Comparison of ENCODE assay signal across 14 cellular contexts in the genomic region with DNA sequence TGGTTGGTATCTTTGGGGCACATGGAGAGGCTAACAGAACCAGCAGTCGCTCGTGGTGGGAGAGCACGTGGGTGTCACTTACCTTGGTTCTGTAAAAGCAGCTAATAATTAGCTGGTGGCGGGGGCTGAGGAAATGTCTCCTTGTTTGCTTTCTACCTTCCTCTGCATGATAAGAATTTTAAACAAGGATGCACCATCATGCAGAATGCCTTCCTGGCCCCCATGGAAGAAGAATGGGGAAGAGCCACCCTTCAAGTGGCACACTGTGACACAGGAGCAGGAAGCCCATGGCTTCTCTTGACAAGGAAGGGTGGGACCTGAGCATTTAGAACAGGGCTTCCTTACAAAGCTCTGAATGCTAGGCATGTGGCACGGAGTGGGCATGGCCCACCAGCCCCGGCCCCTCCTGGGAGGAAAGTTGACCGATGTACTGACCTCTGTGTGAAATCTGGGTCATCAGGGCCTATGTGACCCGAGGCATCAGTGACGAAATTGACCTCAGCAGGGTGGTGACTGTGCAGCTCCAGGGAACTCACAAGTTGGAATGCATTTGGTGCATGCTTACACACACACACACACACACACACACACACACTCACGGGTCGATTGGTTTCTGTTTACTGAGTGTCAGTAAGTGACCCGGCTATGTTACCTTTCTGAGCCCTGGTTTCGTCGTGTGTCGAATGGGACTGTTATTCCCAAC.
DNase-seq lines count a peak whose midpoint lies in the region; ATAC-seq and TF ChIP-seq lines count a peak whose summit lies in the region.
"Had no signal": no experiment of that assay in that cellular context is flagged by ENCODE, and none has a peak within 500 bp of the region (broad histone marks: within the 10 kb centered on the region; RNA-seq: fewer than 3 reads in every experiment).

No MANE protein-coding gene starts in this region.

- peaks cover 5 to 46% (median 41%) of the 10 kb centered on the region in 4 donors for H3K4me1 ChIP-seq in esophagus muscularis mucosa
- peaks cover 41% of the 10 kb centered on the region for H3K4me1 ChIP-seq in psoas muscle

- no peaks in the 10 kb centered on the region for H3K36me3 Mint-ChIP-seq in activated T-cell treated with anti-CD3 and anti-CD28 coated beads, Interleukin-2, amount 50 U/mL, for 4 hours (ENCODE audit: insufficient read depth)
- H3K36me3 Mint-ChIP-seq: activated CD4-positive, alpha-beta memory T cell treated with anti-CD3 and anti-CD28 coated beads for 36 hours; immature natural killer cell had no signal

- no peak for TF ChIP-seq EP300 in esophagus muscularis mucosa (IDR thresholded peaks at IDR 0.05)

- H3K27ac ChIP-seq in esophagus muscularis mucosa (replicated peaks in 1 of 4) (peak overlapping the region in 1 of 4 donors; percentile 4), psoas muscle (peak overlapping the region; percentile 67)

- no peak overlapping the region for H3K4me3 Mint-ChIP-seq in activated T-cell treated with anti-CD3 and anti-CD28 coated beads, Interleukin-2, amount 50 U/mL, for 4 hours
- H3K4me3 Mint-ChIP-seq: activated CD4-positive, alpha-beta memory T cell treated with anti-CD3 and anti-CD28 coated beads for 36 hours; immature natural killer cell; T-helper 1 cell treated with Interleukin-12 subunit alpha and Interleukin-12 subunit beta and Interleukin-4 antibody, amounts not matched to agents 30 μg/mL and 1 μg/mL, for 36 hours had no signal

- TF ChIP-seq CTCF in esophagus muscularis mucosa (IDR thresholded peaks at IDR 0.05) (no peak), psoas muscle (IDR thresholded peaks at IDR 0.05) (no peak)

- no peaks in the 10 kb centered on the region for H3K27me3 Mint-ChIP-seq in activated T-cell treated with anti-CD3 and anti-CD28 coated beads, Interleukin-2, amount 50 U/mL, for 4 hours (ENCODE audit: low read depth)
- H3K27me3 Mint-ChIP-seq: activated CD4-positive, alpha-beta memory T cell treated with anti-CD3 and anti-CD28 coated beads for 36 hours had no signal

- H3K4me1 Mint-ChIP-seq in activated T-cell treated with anti-CD3 and anti-CD28 coated beads, Interleukin-2, amount 50 U/mL, for 4 hours (ENCODE audit: low read depth): peaks cover 7% of the 10 kb centered on the region
- H3K4me1 Mint-ChIP-seq: immature natural killer cell had no signal

- WGBS in esophagus muscularis mucosa: 83% methylated on average over 15 of the region's 15 CpGs
- WGBS in psoas muscle, 3 donors: 35 to 48% (median 40%) methylated on average over 15 of the region's 15 CpGs

- peak; percentile 26 for ATAC-seq in GM18868 (IDR thresholded peaks at IDR 0.05; ENCODE audit: unreplicated experiment)
- peak; percentile 29 for ATAC-seq in HG03432 (IDR thresholded peaks at IDR 0.05; ENCODE audit: unreplicated experiment)
- peak; percentile 56 to 69 (median 64) for ATAC-seq in psoas muscle
- ATAC-seq in GM19452 (IDR thresholded peaks at IDR 0.05; ENCODE audit: unreplicated experiment): no peak
- ATAC-seq in activated T-cell treated with anti-CD3 and anti-CD28 coated beads, Interleukin-2, amount 50 U/mL, for 4 hours: no peak
- ATAC-seq: stimulated activated naive CD8-positive, alpha-beta T cell treated with anti-CD3 and anti-CD28 coated beads, Interleukin-15, Interleukin-2, amounts not matched to agents 100 U/mL and 50 U/mL, for 24 hours had no signal

- H3K36me3 ChIP-seq in esophagus muscularis mucosa (no peaks in the 10 kb centered on the region), psoas muscle (ENCODE audit: insufficient read depth in 1 of 2, low read depth in 1 of 2) (no peaks in the 10 kb centered on the region)

- H3K4me3 ChIP-seq in esophagus muscularis mucosa (no peak overlapping the region), psoas muscle (no peak overlapping the region)

- H3K9me3 ChIP-seq in esophagus muscularis mucosa: no peaks in the 10 kb centered on the region
- H3K9me3 ChIP-seq in psoas muscle: no peaks in the 10 kb centered on the region

- H3K27me3 ChIP-seq in esophagus muscularis mucosa (no peaks in the 10 kb centered on the region), psoas muscle (ENCODE audit: insufficient read depth in 3 of 3, low read length in 2 of 3) (no peaks in the 10 kb centered on the region)

- DNase-seq in esophagus muscularis mucosa (ENCODE audit: extremely low spot score) (peak; percentile 88), psoas muscle (no peak), NCI-H69 (lab: John Stamatoyannopoulos, UW) (no peak)
- no peak for DNase-seq in activated T-cell treated with anti-CD3 and anti-CD28 coated beads, Interleukin-2, amount 50 U/mL, for 4 hours
- DNase-seq: activated CD4-positive, alpha-beta memory T cell treated with anti-CD3 and anti-CD28 coated beads for 36 hours; activated naive CD4-positive, alpha-beta T cell treated with Interleukin-2 at 50 U/mL for 16 hours; cerebellar nuclear complex; immature natural killer cell; NCI-H1694 treated with DMSO at 0.1 percent for 48 hours; stimulated activated naive CD8-positive, alpha-beta T cell treated with anti-CD3 and anti-CD28 coated beads, Interleukin-15, Interleukin-2, amounts not matched to agents 100 U/mL and 50 U/mL, for 24 hours had no signal

- intact Hi-C loops in esophagus muscularis mucosa (cut with DNase I) (no loop called here), psoas muscle (cut with DNase I) (no loop called here)

- TF ChIP-seq POLR2A in esophagus muscularis mucosa (IDR thresholded peaks at IDR 0.05; ENCODE audit: low read depth): no peak

- no peaks in the 10 kb centered on the region for H3K9me3 Mint-ChIP-seq in activated T-cell treated with anti-CD3 and anti-CD28 coated beads, Interleukin-2, amount 50 U/mL, for 4 hours
- H3K9me3 Mint-ChIP-seq: activated CD4-positive, alpha-beta memory T cell treated with anti-CD3 and anti-CD28 coated beads for 36 hours; immature natural killer cell; T-helper 1 cell treated with Interleukin-12 subunit alpha and Interleukin-12 subunit beta and Interleukin-4 antibody, amounts not matched to agents 30 μg/mL and 1 μg/mL, for 36 hours had no signal

Comparison
In these comparisons a context has a peak if more than half of its experiments do, and no peak if none do; other contexts are left out.
1. ATAC-seq: peak in GM18868 (single experiment), HG03432 (single experiment) and psoas muscle (4 of 4); none in GM19452 (single experiment) and activated T-cell treated with anti-CD3 and anti-CD28 coated beads, Interleukin-2, amount 50 U/mL, for 4 hours (0 of 2).